In the genomic region with DNA sequence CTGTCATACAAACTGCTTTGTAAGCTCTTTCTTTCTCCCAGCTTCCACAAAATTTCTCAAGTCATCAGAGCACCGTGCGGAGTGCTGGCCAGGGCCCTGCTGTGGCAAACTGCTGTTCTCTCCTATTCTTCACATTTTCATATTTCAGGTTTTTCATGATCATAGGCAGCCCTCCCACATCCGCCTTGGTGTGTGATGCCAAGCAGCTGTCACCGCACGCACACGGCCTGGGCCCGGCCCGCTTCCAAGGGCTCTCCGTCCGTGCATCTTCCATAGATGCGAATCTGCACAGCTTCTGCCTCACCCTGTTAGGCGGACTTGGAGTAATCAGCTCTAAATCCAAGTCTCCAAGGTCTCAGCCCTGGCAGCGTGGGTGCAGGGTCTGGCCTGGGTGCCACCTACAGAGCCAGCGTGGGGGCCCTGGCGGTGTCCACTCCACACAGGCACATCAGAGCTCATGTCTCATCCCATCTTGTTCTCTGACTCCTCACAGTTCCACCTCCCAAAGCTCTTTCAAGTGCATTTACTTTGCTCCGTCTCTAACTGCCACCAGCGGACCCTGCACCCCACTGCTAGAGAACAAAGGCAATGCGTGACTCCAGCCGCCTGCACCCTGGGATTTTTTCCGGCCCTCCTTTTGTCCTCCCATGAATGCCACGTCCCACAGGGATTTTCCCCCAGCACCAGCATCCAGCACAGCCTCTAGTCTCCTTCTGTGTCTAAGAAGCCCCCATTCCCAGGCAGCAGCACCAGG, we compare ENCODE assay signal across 15 cellular contexts. TPM values are rescaled to one million over a fixed set of nuclear protein-coding genes. Genes with fewer than 3 reads are reported as not detected.
A peak's percentile ranks its signal among the peaks of the same experiment; 100 is the strongest.
DNase-seq lines count a peak whose midpoint lies in the region; TF ChIP-seq lines count a peak whose summit lies in the region.
"Had no signal": no experiment of that assay in that cellular context is flagged by ENCODE, and none has a peak within 500 bp of the region (broad histone marks: within the 10 kb centered on the region; RNA-seq: fewer than 3 reads in every experiment).

No MANE protein-coding gene starts in this region.

- no peaks in the 10 kb centered on the region for H3K36me3 ChIP-seq in tibial artery
- no peaks in the 10 kb centered on the region for H3K36me3 ChIP-seq in stomach
- H3K36me3 ChIP-seq: pancreas had no signal

- peak overlapping the region; percentile 24 for H3K27ac Mint-ChIP-seq in activated naive CD4-positive, alpha-beta T cell treated with anti-CD3 and anti-CD28 coated beads, Interleukin-2, amount 50 U/mL, for 24 hours
- H3K27ac Mint-ChIP-seq in activated naive CD4-positive, alpha-beta T cell treated with anti-CD3 and anti-CD28 coated beads, Interleukin-2, amount 10 ng/mL, durations not matched to agents 7 days and 5 days, result no peak overlapping the region
- H3K27ac Mint-ChIP-seq: HFFc6; stimulated activated naive CD8-positive, alpha-beta T cell treated with anti-CD3 and anti-CD28 coated beads, Interleukin-15, Interleukin-2, amounts not matched to agents 100 ng/mL and 50 ng/mL, for 24 hours had no signal

- H3K4me3 ChIP-seq in astrocyte of the cerebellum (ENCODE audit: low read depth, low read length) (no peak overlapping the region), tibial artery (no peak overlapping the region), stomach (no peak overlapping the region)
- H3K4me3 ChIP-seq: pancreas had no signal

- peaks cover 13% of the 10 kb centered on the region for H3K4me1 Mint-ChIP-seq in activated naive CD4-positive, alpha-beta T cell treated with anti-CD3 and anti-CD28 coated beads, Interleukin-2, amount 50 U/mL, for 24 hours
- peaks cover 13% of the 10 kb centered on the region for H3K4me1 Mint-ChIP-seq in activated naive CD4-positive, alpha-beta T cell treated with anti-CD3 and anti-CD28 coated beads, Interleukin-2, amount 10 ng/mL, durations not matched to agents 7 days and 5 days

- WGBS in stomach, 5 donors, result 66 to 86% (median 68%) methylated on average over 21 of the region's 21 CpGs

- H3K9me3 ChIP-seq in tibial artery (no peaks in the 10 kb centered on the region), stomach (no peaks in the 10 kb centered on the region)
- H3K9me3 ChIP-seq: pancreas had no signal

- no peaks in the 10 kb centered on the region for H3K9me3 Mint-ChIP-seq in activated naive CD4-positive, alpha-beta T cell treated with anti-CD3 and anti-CD28 coated beads, Interleukin-2, amount 50 U/mL, for 24 hours
- H3K9me3 Mint-ChIP-seq in activated naive CD4-positive, alpha-beta T cell treated with anti-CD3 and anti-CD28 coated beads, Interleukin-2, amount 10 ng/mL, durations not matched to agents 7 days and 5 days, result no peaks in the 10 kb centered on the region
- H3K9me3 Mint-ChIP-seq: activated T-cell treated with anti-CD3 and anti-CD28 coated beads, Interleukin-2, amount 50 U/mL, for 4 hours; HFFc6; stimulated activated naive CD8-positive, alpha-beta T cell treated with anti-CD3 and anti-CD28 coated beads, Interleukin-15, Interleukin-2, amounts not matched to agents 100 ng/mL and 50 ng/mL, for 24 hours had no signal

- H3K36me3 Mint-ChIP-seq in activated naive CD4-positive, alpha-beta T cell treated with anti-CD3 and anti-CD28 coated beads, Interleukin-2, amount 50 U/mL, for 24 hours, result no peaks in the 10 kb centered on the region
- no peaks in the 10 kb centered on the region for H3K36me3 Mint-ChIP-seq in activated naive CD4-positive, alpha-beta T cell treated with anti-CD3 and anti-CD28 coated beads, Interleukin-2, amount 10 ng/mL, durations not matched to agents 7 days and 5 days

- TF ChIP-seq CTCF in astrocyte of the cerebellum (IDR thresholded peaks at IDR 0.05; ENCODE audit: low read depth, low read length, missing control alignments) (no peak), tibial artery (IDR thresholded peaks at IDR 0.05) (no peak), stomach (IDR thresholded peaks at IDR 0.05) (no peak)

- H3K27me3 Mint-ChIP-seq in activated naive CD4-positive, alpha-beta T cell treated with anti-CD3 and anti-CD28 coated beads, Interleukin-2, amount 50 U/mL, for 24 hours, result peaks cover 6% of the 10 kb centered on the region
- H3K27me3 Mint-ChIP-seq in activated naive CD4-positive, alpha-beta T cell treated with anti-CD3 and anti-CD28 coated beads, Interleukin-2, amount 10 ng/mL, durations not matched to agents 7 days and 5 days, result peaks cover 14% of the 10 kb centered on the region

- no peak for TF ChIP-seq EP300 in stomach (IDR thresholded peaks at IDR 0.05)

- in situ Hi-C loops in astrocyte of the cerebellum (cut with HindIII; ENCODE audit: low sequenced_read_pairs), result no loop called here

- no peaks in the 10 kb centered on the region for H3K27me3 ChIP-seq in layer of hippocampus (ENCODE audit: control insufficient read depth, insufficient read depth, low read length)
- no peaks in the 10 kb centered on the region for H3K27me3 ChIP-seq in tibial artery
- no peaks in the 10 kb centered on the region for H3K27me3 ChIP-seq in stomach
- H3K27me3 ChIP-seq: pancreas had no signal

- TF ChIP-seq POLR2A in stomach (IDR thresholded peaks at IDR 0.05), result no peak

- peaks cover 10 to 100% (median 67%) of the 10 kb centered on the region in 4 donors for H3K4me1 ChIP-seq in tibial artery
- peaks cover 49 to 87% (median 67%) of the 10 kb centered on the region in 4 donors for H3K4me1 ChIP-seq in stomach

- CTCF ChIA-PET in activated naive CD4-positive, alpha-beta T cell treated with anti-CD3 and anti-CD28 coated beads, Interleukin-2, amount 10 ng/mL, durations not matched to agents 7 days and 5 days (lab: Charles Lee), result no interaction called here

- DNase-seq in activated naive CD4-positive, alpha-beta T cell treated with anti-CD3 and anti-CD28 coated beads, Interleukin-2, amount 10 ng/mL, durations not matched to agents 7 days and 5 days, result no peak
- DNase-seq in astrocyte of the cerebellum (ENCODE audit: low read depth) (peak; percentile 59), tibial artery (no peak), NCI-H2029 treated with DMSO at 0.1 percent for 48 hours (lab: John Stamatoyannopoulos, UW) (no peak), stomach (no peak)
- no peak for DNase-seq in activated effector memory CD4-positive, alpha-beta T cell treated with anti-CD3 and anti-CD28 coated beads, Interleukin-2, amount 50 U/mL, for 16 hours
- DNase-seq: activated T-cell treated with anti-CD3 and anti-CD28 coated beads, Interleukin-2, amount 50 U/mL, for 4 hours; DMS153; HFFc6; NCI-H510A; stimulated activated CD4-positive, alpha-beta T cell treated with anti-CD3 and anti-CD28 coated beads, Interleukin-4, amount 100 ng/mL, for 24 hours had no signal

- no peak overlapping the region for H3K4me3 Mint-ChIP-seq in activated naive CD4-positive, alpha-beta T cell treated with anti-CD3 and anti-CD28 coated beads, Interleukin-2, amount 50 U/mL, for 24 hours
- H3K4me3 Mint-ChIP-seq in activated naive CD4-positive, alpha-beta T cell treated with anti-CD3 and anti-CD28 coated beads, Interleukin-2, amount 10 ng/mL, durations not matched to agents 7 days and 5 days, result no peak overlapping the region
- H3K4me3 Mint-ChIP-seq: activated T-cell treated with anti-CD3 and anti-CD28 coated beads, Interleukin-2, amount 50 U/mL, for 4 hours; HFFc6; stimulated activated naive CD8-positive, alpha-beta T cell treated with anti-CD3 and anti-CD28 coated beads, Interleukin-15, Interleukin-2, amounts not matched to agents 100 ng/mL and 50 ng/mL, for 24 hours had no signal

- intact Hi-C loops in tibial artery (cut with DNase I; ENCODE audit: low total_unique reads) (no loop called here), stomach (cut with DNase I; ENCODE audit: low total_unique reads) (no loop called here)

- H3K27ac ChIP-seq in layer of hippocampus (ENCODE audit: low read depth, low read length) (peak overlapping the region; percentile 4), tibial artery (peak overlapping the region; percentile 76 to 77), stomach (peak overlapping the region in 2 of 5 donors; percentile 39 to 55)
- H3K27ac ChIP-seq: pancreas had no signal

RNA-seq across cellular contexts. Expression of gene CYFIP1, which starts 27.2 kb away (rescaled TPM):
- total RNA-seq in stomach, result 100 to 1,000 TPM in 2 of 5 donors, 10 to 100 TPM in 3; 40.3 to 214 (median 99.9) TPM
- 10 to 100 TPM; 21.8 to 38.8 (median 33.1) TPM for polyA plus RNA-seq in stomach
